Comparison of ENCODE assay signal across 13 cellular contexts in genomic region chr7:47730135-47730534, GRCh38.
"Had no signal": no experiment of that assay in that cellular context is flagged by ENCODE, and none has a peak within 500 bp of the region (broad histone marks: within the 10 kb centered on the region; RNA-seq: fewer than 3 reads in every experiment).

No MANE protein-coding gene starts in this region.

- DNase-seq: activated naive CD8-positive, alpha-beta T cell treated with anti-CD3 and anti-CD28 coated beads for 36 hours; foreskin fibroblast; hypothalamus; mesendoderm; psoas muscle; stimulated activated CD4-positive, alpha-beta T cell treated with anti-CD3 and anti-CD28 coated beads, Interleukin-1b, Interleukin-23, amount 100 ng/mL, for 48 hours; T-cell; T-helper 9 cell; thyroid gland had no signal

- H3K36me3 ChIP-seq: thyroid gland, vagina had no signal

- H3K4me1 ChIP-seq: psoas muscle, vagina had no signal

- H3K4me3 ChIP-seq: psoas muscle, thyroid gland, vagina had no signal

- H3K27ac ChIP-seq: psoas muscle, thyroid gland, vagina had no signal

- H3K9me3 ChIP-seq: psoas muscle, thyroid gland, vagina had no signal

- ATAC-seq: activated CD4-positive, CD25-positive, alpha-beta regulatory T cell treated with anti-CD3 and anti-CD28 coated beads, Interleukin-2, amount 50 U/mL, for 24 hours; esophagus mucosa; psoas muscle; sciatic nerve; T-cell had no signal

- H3K27me3 ChIP-seq: thyroid gland, vagina had no signal
